Comparison of ENCODE assay signal across 9 cellular contexts in the genomic region with DNA sequence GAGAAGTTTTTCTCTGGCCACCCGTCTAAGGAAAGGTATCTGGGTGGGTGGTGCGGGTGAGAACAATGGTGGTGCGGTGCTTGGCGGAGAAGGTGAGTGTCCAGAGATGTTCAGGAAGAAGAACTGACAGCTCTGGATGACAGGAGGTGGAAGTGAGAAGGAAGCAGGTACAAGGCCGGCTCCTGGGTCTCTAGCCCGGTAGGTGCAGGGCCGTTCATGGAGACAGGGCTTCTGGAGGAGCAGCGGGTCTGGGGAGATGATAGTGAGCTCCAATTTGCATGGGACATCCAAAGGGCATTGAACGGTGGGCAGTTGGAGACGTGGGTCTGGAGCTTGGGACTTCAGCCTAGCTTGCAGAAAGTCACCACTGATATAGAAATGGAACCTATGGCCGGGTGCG. TPM values are rescaled to one million over a fixed set of nuclear protein-coding genes. Genes with fewer than 3 reads are reported as not detected.
DNase-seq lines count a peak whose midpoint lies in the region; ATAC-seq and TF ChIP-seq lines count a peak whose summit lies in the region.
"Had no signal": no experiment of that assay in that cellular context is flagged by ENCODE, and none has a peak within 500 bp of the region (broad histone marks: within the 10 kb centered on the region; RNA-seq: fewer than 3 reads in every experiment).

No MANE protein-coding gene starts in this region.

- no peak overlapping the region for H2AK5ac ChIP-seq in mesendoderm (ENCODE audit: low read length)

- no peak overlapping the region for H3K27ac Mint-ChIP-seq in activated T-cell treated with anti-CD3 and anti-CD28 coated beads, Interleukin-2, amount 50 U/mL, for 72 hours
- H3K27ac Mint-ChIP-seq in activated T-helper 17 cell treated with anti-CD3 and anti-CD28 coated beads, Interleukin-2, amount 50 U/mL, for 72 hours, result peak overlapping the region; percentile 79

- H3K9me3 ChIP-seq in tibial artery, result no peaks in the 10 kb centered on the region

- no peak overlapping the region for H3K9ac ChIP-seq in mesendoderm (ENCODE audit: low read length)

- H3K27me3 Mint-ChIP-seq in activated T-cell treated with anti-CD3 and anti-CD28 coated beads, Interleukin-2, amount 50 U/mL, for 72 hours (ENCODE audit: low read depth), result peaks cover 5% of the 10 kb centered on the region
- peaks cover 8% of the 10 kb centered on the region for H3K27me3 Mint-ChIP-seq in activated T-helper 17 cell treated with anti-CD3 and anti-CD28 coated beads, Interleukin-2, amount 50 U/mL, for 72 hours

- H3K27ac ChIP-seq in mesendoderm (ENCODE audit: low read depth, low read length) (no peak overlapping the region), tibial artery (peak overlapping the region; percentile 71 to 78)

- no peak for TF ChIP-seq CTCF in tibial artery (IDR thresholded peaks at IDR 0.05)

- H3K36me3 Mint-ChIP-seq in activated T-cell treated with anti-CD3 and anti-CD28 coated beads, Interleukin-2, amount 50 U/mL, for 72 hours (ENCODE audit: insufficient read depth in 2 of 2), result peaks cover 0 to 3% of the 10 kb centered on the region in 2 donors
- no peaks in the 10 kb centered on the region for H3K36me3 Mint-ChIP-seq in activated T-helper 17 cell treated with anti-CD3 and anti-CD28 coated beads, Interleukin-2, amount 50 U/mL, for 72 hours (ENCODE audit: low read depth)

- H3K79me1 ChIP-seq in mesendoderm (ENCODE audit: low read length), result no peaks in the 10 kb centered on the region

- H3K27me3 ChIP-seq in mesendoderm (ENCODE audit: insufficient read depth, low read length, poor library complexity) (no peaks in the 10 kb centered on the region), tibial artery (no peaks in the 10 kb centered on the region)

- no peak overlapping the region for H3K23ac ChIP-seq in mesendoderm (ENCODE audit: low read length)

- DNase-seq in activated T-cell treated with anti-CD3 and anti-CD28 coated beads, Interleukin-2, amount 50 U/mL, for 72 hours, result no peak
- no peak for DNase-seq in activated T-cell treated with anti-CD3 and anti-CD28 coated beads, Interleukin-2, amount 50 U/mL, for 1 hour
- DNase-seq in mesendoderm, result no peak
- no peak for DNase-seq in tibial artery
- DNase-seq in MV-4-11 (lab: John Stamatoyannopoulos, UW), result no peak
- DNase-seq in SW 1271 (lab: John Stamatoyannopoulos, UW), result no peak
- no peak for DNase-seq in stimulated activated CD4-positive, alpha-beta T cell treated with anti-CD3 and anti-CD28 coated beads, Interleukin-1b, Interleukin-23, amount 100 ng/mL, for 48 hours
- DNase-seq: stimulated activated CD4-positive, alpha-beta T cell treated with anti-CD3 and anti-CD28 coated beads, Interleukin-2, amount 100 ng/mL, for 24 hours had no signal

- H3K79me2 ChIP-seq in mesendoderm (ENCODE audit: control insufficient read depth, insufficient read depth, low read length), result no peaks in the 10 kb centered on the region

- H3K4ac ChIP-seq in mesendoderm (ENCODE audit: low read depth, low read length), result no peak overlapping the region

- H3K36me3 ChIP-seq in mesendoderm (ENCODE audit: control insufficient read depth, insufficient read depth, low read length) (no peaks in the 10 kb centered on the region), tibial artery (peaks cover 0 to 5% (median 0%) of the 10 kb centered on the region in 3 donors)

- no peak overlapping the region for H2BK15ac ChIP-seq in mesendoderm (replicated peaks; ENCODE audit: low read depth)

- no peak overlapping the region for H3K4me2 ChIP-seq in mesendoderm (ENCODE audit: low read length)

- no peak for ATAC-seq in activated T-cell treated with anti-CD3 and anti-CD28 coated beads, Interleukin-2, amount 50 U/mL, for 72 hours (replicated peaks in 1 of 2)
- no peak for ATAC-seq in activated T-helper 17 cell treated with anti-CD3 and anti-CD28 coated beads, Interleukin-2, amount 50 U/mL, for 72 hours (replicated peaks)

- H4K8ac ChIP-seq in mesendoderm (ENCODE audit: low read depth, low read length), result no peak overlapping the region

- H3K4me1 ChIP-seq in mesendoderm (ENCODE audit: control insufficient read depth, low read depth, low read length), result no peaks in the 10 kb centered on the region
- H3K4me1 ChIP-seq in tibial artery, result peaks cover 0 to 8% (median 7%) of the 10 kb centered on the region in 4 donors

- intact Hi-C loops in tibial artery (cut with DNase I; ENCODE audit: low total_unique reads), result no loop called here

- H2BK120ac ChIP-seq in mesendoderm (ENCODE audit: low read depth, low read length), result no peak overlapping the region

- H3K56ac ChIP-seq in mesendoderm (ENCODE audit: low read length), result peak overlapping the region; percentile 42

- peak overlapping the region; percentile 83 to 84 for H3K4me3 Mint-ChIP-seq in activated T-cell treated with anti-CD3 and anti-CD28 coated beads, Interleukin-2, amount 50 U/mL, for 72 hours
- peak overlapping the region; percentile 81 for H3K4me3 Mint-ChIP-seq in activated T-helper 17 cell treated with anti-CD3 and anti-CD28 coated beads, Interleukin-2, amount 50 U/mL, for 72 hours

- H3K4me3 ChIP-seq in mesendoderm (ENCODE audit: low read length) (no peak overlapping the region), tibial artery (peak overlapping the region; percentile 53 to 56)

- WGBS in mesendoderm (ENCODE audit: extremely low coverage, insufficient coverage, low lambda C conversion rate), result no CpG with 5 or more reads among the region's 12 CpGs

- no peak overlapping the region for H4K5ac ChIP-seq in mesendoderm (ENCODE audit: low read length)

- no peak overlapping the region for H2BK5ac ChIP-seq in mesendoderm (ENCODE audit: low read length)

- peaks cover 0 to 3% of the 10 kb centered on the region in 2 donors for H3K9me3 Mint-ChIP-seq in activated T-cell treated with anti-CD3 and anti-CD28 coated beads, Interleukin-2, amount 50 U/mL, for 72 hours
- H3K9me3 Mint-ChIP-seq in activated T-helper 17 cell treated with anti-CD3 and anti-CD28 coated beads, Interleukin-2, amount 50 U/mL, for 72 hours, result no peaks in the 10 kb centered on the region

- peaks cover 11% of the 10 kb centered on the region for H3K4me1 Mint-ChIP-seq in activated T-cell treated with anti-CD3 and anti-CD28 coated beads, Interleukin-2, amount 50 U/mL, for 72 hours (ENCODE audit: low read depth)
- H3K4me1 Mint-ChIP-seq in activated T-helper 17 cell treated with anti-CD3 and anti-CD28 coated beads, Interleukin-2, amount 50 U/mL, for 72 hours, result peaks cover 7% of the 10 kb centered on the region

- no peak overlapping the region for H3K18ac ChIP-seq in mesendoderm (ENCODE audit: low read length)

RNA-seq across cellular contexts. Expression of a gene that starts 1.0 kb away (rescaled TPM):
- total RNA-seq in activated T-cell treated with anti-CD3 and anti-CD28 coated beads, Interleukin-2, amount 50 U/mL, for 72 hours, result 10 to 100 TPM; 32.9 to 36.1 TPM
- 10 to 100 TPM; 13.7 to 19.9 TPM for total RNA-seq in activated T-helper 17 cell treated with anti-CD3 and anti-CD28 coated beads, Interleukin-2, amount 50 U/mL, for 72 hours
- polyA plus RNA-seq in mesendoderm (2013, experiment 1 of 2), result 19.5 TPM
- 19.9 TPM for polyA plus RNA-seq in mesendoderm (2013, experiment 2 of 2)

RNA-seq across cellular contexts. Expression of a gene that starts 17.3 kb away (rescaled TPM):
- total RNA-seq in activated T-cell treated with anti-CD3 and anti-CD28 coated beads, Interleukin-2, amount 50 U/mL, for 72 hours, result 10 to 100 TPM; 36.1 to 40.7 TPM
- total RNA-seq in activated T-helper 17 cell treated with anti-CD3 and anti-CD28 coated beads, Interleukin-2, amount 50 U/mL, for 72 hours, result 10 to 100 TPM; 48.7 to 62.2 TPM
- polyA plus RNA-seq in mesendoderm (2013, experiment 1 of 2), result 2.1 TPM
- 2.2 TPM for polyA plus RNA-seq in mesendoderm (2013, experiment 2 of 2)
